29 cellular contexts compared by ENCODE assay signal in the genomic region with DNA sequence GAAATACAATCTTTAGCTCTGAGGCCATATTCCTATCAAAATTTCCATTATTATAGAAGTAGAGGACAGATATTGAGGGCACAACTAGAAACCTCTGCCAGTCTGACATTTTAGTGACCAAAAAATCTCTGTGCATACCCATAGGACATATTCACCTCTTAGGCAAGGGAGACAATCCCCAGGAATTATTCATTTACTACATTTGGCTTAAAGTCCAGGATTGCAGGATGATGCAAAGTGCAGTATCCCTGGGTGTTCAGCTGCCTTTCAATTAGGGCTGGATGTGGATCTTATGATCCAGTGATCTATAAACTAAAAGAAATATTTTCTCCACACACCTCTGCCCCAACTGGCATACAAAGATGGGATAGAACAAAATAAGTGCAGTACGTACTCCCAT. TPM values are rescaled to one million over a fixed set of nuclear protein-coding genes. Genes with fewer than 3 reads are reported as not detected.
"Had no signal": no experiment of that assay in that cellular context is flagged by ENCODE, and none has a peak within 500 bp of the region (broad histone marks: within the 10 kb centered on the region; RNA-seq: fewer than 3 reads in every experiment).

No MANE protein-coding gene starts in this region.

- H3K4me1 ChIP-seq: SJSA1 had no signal

- H3K27me3 ChIP-seq: brain microvascular endothelial cell, MG63, Peyer's patch, SJSA1 had no signal

- H3K27ac ChIP-seq: brain microvascular endothelial cell, Peyer's patch, SJSA1 had no signal

- H3K4me3 ChIP-seq: MG63, Peyer's patch, SJSA1 had no signal

- H3K9ac ChIP-seq: SK-N-SH had no signal

- H3K4me2 ChIP-seq: SK-N-SH had no signal

- H3K36me3 ChIP-seq: brain microvascular endothelial cell, MG63, Peyer's patch, SJSA1 had no signal

- H3K9me3 ChIP-seq: Peyer's patch, SJSA1, SK-N-SH had no signal

- ATAC-seq: activated CD8-positive, alpha-beta T cell treated with anti-CD3 and anti-CD28 coated beads, Interleukin-2, amount 10 ng/mL, durations not matched to agents 7 days and 5 days; PC-3 had no signal

- DNase-seq: activated CD4-positive, alpha-beta T cell treated with anti-CD3 and anti-CD28 coated beads, Interleukin-2, amount 10 ng/mL, durations not matched to agents 7 days and 5 days; activated CD4-positive, alpha-beta T cell treated with anti-CD3 and anti-CD28 coated beads, Interleukin-2, amount 50 U/mL, for 48 hours; activated CD8-positive, alpha-beta T cell treated with anti-CD3 and anti-CD28 coated beads, Interleukin-2, amount 10 ng/mL, durations not matched to agents 7 days and 5 days; activated gamma-delta T cell; activated naive CD4-positive, alpha-beta T cell treated with anti-CD3 and anti-CD28 coated beads for 36 hours; activated naive CD8-positive, alpha-beta T cell treated with anti-CD3 and anti-CD28 coated beads for 36 hours; activated T-cell treated with anti-CD3 and anti-CD28 coated beads, Interleukin-2, amount 50 U/mL, for 24 hours; amniotic stem cell; aorta; brain microvascular endothelial cell; central memory CD4-positive, alpha-beta T cell; MG63; NCI-H1048; NCI-H1105 treated with DMSO at 0.1 percent for 48 hours; NCI-H1436; NCI-H1694; NCI-H1930; NCI-H2081 treated with DMSO at 0.1 percent for 48 hours; NCI-H226; NCI-H446 treated with DMSO at 0.1 percent for 48 hours; NCI-H524; NCI-H69; NCI-H82; PC-3; Peyer's patch; RPMI8226; SHP77 treated with DMSO at 0.1 percent for 48 hours; SK-N-SH had no signal

RNA-seq across cellular contexts. Expression of gene PTGS2, which starts 50.9 kb away (rescaled TPM):
- total RNA-seq: activated CD4-positive, alpha-beta T cell treated with anti-CD3 and anti-CD28 coated beads, Interleukin-2, amount 10 ng/mL, durations not matched to agents 7 days and 5 days; activated CD8-positive, alpha-beta T cell treated with anti-CD3 and anti-CD28 coated beads, Interleukin-2, amount 10 ng/mL, durations not matched to agents 7 days and 5 days had no signal
